Comparison of ENCODE assay signal across 8 cellular contexts in the genomic region with DNA sequence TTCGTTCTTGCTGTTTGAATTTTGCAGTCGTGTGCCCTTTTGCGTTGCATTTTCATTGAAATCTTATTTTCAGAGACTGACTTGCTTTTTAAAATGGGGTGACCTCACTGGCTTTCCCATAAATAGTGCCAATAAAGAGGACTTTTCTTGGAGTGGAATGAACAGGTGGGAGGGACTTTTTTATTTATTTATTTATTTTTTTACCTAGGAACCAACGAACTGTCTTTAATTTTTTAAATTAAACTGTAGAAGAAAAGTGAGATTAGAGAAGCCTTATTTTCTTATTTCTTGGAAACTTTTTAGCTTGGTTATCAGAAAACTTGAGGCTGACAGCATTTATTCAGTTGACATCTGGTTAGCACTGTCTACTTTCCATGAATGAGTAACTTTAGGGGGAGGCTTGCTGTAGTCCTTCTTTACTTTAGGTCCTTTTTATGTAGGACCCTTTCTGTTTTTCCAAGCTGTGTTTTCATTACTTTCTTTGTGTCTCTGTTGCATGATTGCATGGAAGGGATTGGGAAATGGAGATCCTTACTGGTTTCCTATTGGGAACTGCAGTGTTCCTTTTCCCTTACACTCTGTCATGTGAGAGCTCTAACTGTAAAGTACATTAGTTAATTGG. TPM values are rescaled to one million over a fixed set of nuclear protein-coding genes. Genes with fewer than 3 reads are reported as not detected.
DNase-seq lines count a peak whose midpoint lies in the region; ATAC-seq and TF ChIP-seq lines count a peak whose summit lies in the region.

No MANE protein-coding gene starts in this region.

- DNase-seq in AG10803 (ENCODE audit: low read depth) (no peak), chondrocyte (ENCODE audit: low spot score) (no peak), naive B cell (no peak), SIG-M5 treated with dmso at 0.1 percent for 504 hours (lab: John Stamatoyannopoulos, UW; ENCODE audit: unreplicated experiment) (no peak), glomerular visceral epithelial cell (ENCODE audit: extremely low spot score) (no peak), nucleus accumbens (lab: John Stamatoyannopoulos, UW) (no peak)
- DNase-seq in Jurkat, Clone E6-1 (ENCODE audit: low read depth, low spot score): no peak
- DNase-seq in activated CD8-positive, alpha-beta memory T cell treated with anti-CD3 and anti-CD28 coated beads, Interleukin-2, amount 50 U/mL, for 4 hours: no peak

- ATAC-seq in naive B cell (ENCODE audit: low read depth in 2 of 2): no peak

- no peaks in the 10 kb centered on the region for H3K9me3 Mint-ChIP-seq in chondrocyte (ENCODE audit: low read depth)
- H3K9me3 Mint-ChIP-seq in naive B cell: no peaks in the 10 kb centered on the region

- H3K36me3 Mint-ChIP-seq in chondrocyte (ENCODE audit: low read depth): no peaks in the 10 kb centered on the region
- peaks cover 0 to 7% of the 10 kb centered on the region in 2 donors for H3K36me3 Mint-ChIP-seq in naive B cell

- H3K4me3 ChIP-seq in AG10803 (ENCODE audit: low read length): peak overlapping the region; percentile 56
- peak overlapping the region; percentile 76 for H3K4me3 ChIP-seq in Jurkat, Clone E6-1 (ENCODE audit: low read length)

- H3K4me3 Mint-ChIP-seq in chondrocyte (ENCODE audit: unreplicated experiment) (peak overlapping the region; percentile 74), naive B cell (peak overlapping the region; percentile 93 to 100 (median 98))

- H3K27me3 Mint-ChIP-seq in chondrocyte (ENCODE audit: low read depth): peaks cover 43% of the 10 kb centered on the region
- no peaks in the 10 kb centered on the region for H3K27me3 Mint-ChIP-seq in naive B cell

- H3K4me1 Mint-ChIP-seq in chondrocyte (ENCODE audit: low read depth) (peaks cover 5% of the 10 kb centered on the region), naive B cell (peaks cover 22 to 39% (median 27%) of the 10 kb centered on the region in 3 donors)

- TF ChIP-seq CTCF in AG10803 (conservative IDR thresholded peaks at IDR 0.05; ENCODE audit: low read length): no peak
- no peak for TF ChIP-seq CTCF in chondrocyte (IDR thresholded peaks at IDR 0.05)

- H3K27ac Mint-ChIP-seq in chondrocyte (ENCODE audit: unreplicated experiment): no peak overlapping the region
- H3K27ac Mint-ChIP-seq in naive B cell: peak overlapping the region in 5 of 6 donors; percentile 92 to 98 (median 94)

RNA-seq across cellular contexts. Expression of gene SLAIN1, which starts 1.7 kb away (rescaled TPM):
- 39.6 TPM for polyA plus RNA-seq in Jurkat, Clone E6-1 (2012; ENCODE audit: insufficient read depth, insufficient read length)
- total RNA-seq in chondrocyte: 0.31 to 0.82 TPM (median 0.69 TPM) in 3 replicates
- polyA plus RNA-seq in naive B cell (ENCODE audit: low read depth in 6 of 6): 10 to 100 TPM in 5 of 6 donors, 1 to 10 TPM in 1; 9.4 to 36.4 (median 20.0) TPM
